ENCODE assay signal across 21 cellular contexts in genomic region chr5:173518856-173519255, GRCh38.
A peak's percentile ranks its signal among the peaks of the same experiment; 100 is the strongest.
DNase-seq lines count a peak whose midpoint lies in the region; ATAC-seq, FAIRE-seq and TF ChIP-seq lines count a peak whose summit lies in the region.
"Had no signal": no experiment of that assay in that cellular context is flagged by ENCODE, and none has a peak within 500 bp of the region (broad histone marks: within the 10 kb centered on the region; RNA-seq: fewer than 3 reads in every experiment).

No MANE protein-coding gene starts in this region.

- H3K4me1 ChIP-seq in H9 (ENCODE audit: insufficient read depth, low read length) (no peaks in the 10 kb centered on the region; the same call in 1 of the 2 replicates), H1 (replicated peaks in 1 of 4; ENCODE audit: control insufficient read depth in 3 of 4, insufficient read depth in 4 of 4, low read length in 3 of 4) (peaks cover 0 to 9% (median 0%) of the 10 kb centered on the region in 4 experiments; a peak in 1 of 7 replicates), osteoblast (ENCODE audit: insufficient read depth, low read length) (peaks cover 10% of the 10 kb centered on the region), ascending aorta (no peaks in the 10 kb centered on the region)
- H3K4me1 ChIP-seq: A549, Caco-2 had no signal

- TF ChIP-seq POLR2A in H1 (IDR thresholded peaks at IDR 0.05; ENCODE audit: control extremely low read depth in 1 of 2, low read depth in 2 of 2, low read length in 2 of 2): no peak

- no peaks in the 10 kb centered on the region for H3K27me3 ChIP-seq in H9 (ENCODE audit: insufficient read depth, low read length)
- H3K27me3 ChIP-seq in H1 (replicated peaks in 1 of 4; ENCODE audit: control insufficient read depth in 3 of 4, extremely low read depth in 1 of 4, insufficient read depth in 3 of 4, low read length in 3 of 4): no peaks in the 10 kb centered on the region
- H3K27me3 ChIP-seq in osteoblast (ENCODE audit: insufficient read depth, low read length): no peaks in the 10 kb centered on the region
- H3K27me3 ChIP-seq in ascending aorta: no peaks in the 10 kb centered on the region
- H3K27me3 ChIP-seq: BLaER1 treated with 17β-estradiol and CSF1 and Interleukin-3, amounts not matched to agents 10 nM and 100 nM had no signal

- H3K9ac ChIP-seq in H9 (ENCODE audit: extremely low read depth, insufficient read length, low read length): no peak overlapping the region
- no peak overlapping the region for H3K9ac ChIP-seq in H1 (replicated peaks in 1 of 4; ENCODE audit: extremely low read depth in 1 of 4, low read depth in 3 of 4, low read length in 3 of 4)
- H3K9ac ChIP-seq: BLaER1 treated with 17β-estradiol and CSF1 and Interleukin-3, amounts not matched to agents 10 nM and 100 nM had no signal

- no peak overlapping the region for H2BK15ac ChIP-seq in H9 (ENCODE audit: low read depth, low read length)
- H2BK15ac ChIP-seq in H1 (ENCODE audit: low read length): 0 out of 2 replicates have a peak overlapping the region, but pooled peaks have one; percentile 4

- TF ChIP-seq RAD21 in H1 (IDR thresholded peaks at IDR 0.05 in 1 of 2, conservative IDR thresholded peaks at IDR 0.05 in 1 of 2; ENCODE audit: low read depth in 2 of 2, low read length in 2 of 2): no peak

- H2AK5ac ChIP-seq in H9 (ENCODE audit: insufficient read length, low read length) (no peak overlapping the region), H1 (ENCODE audit: low read depth, low read length) (0 out of 2 replicates have a peak overlapping the region, but pooled peaks have one; percentile 33)

- H3K9me3 Mint-ChIP-seq in H9: peaks cover 27 to 29% of the 10 kb centered on the region in 2 experiments

- no peak for TF ChIP-seq EP300 in H1 (IDR thresholded peaks at IDR 0.05; ENCODE audit: borderline replicate concordance in 1 of 2, low read depth in 2 of 2, low read length in 2 of 2)

- no peak overlapping the region for H2BK12ac ChIP-seq in H9 (ENCODE audit: insufficient read length, low read depth, low read length)
- H2BK12ac ChIP-seq in H1 (ENCODE audit: low read depth, low read length): peak overlapping the region; percentile 45; the same call in 1 of the 2 replicates

- H3K79me2 ChIP-seq in H9 (ENCODE audit: insufficient read depth, low read length) (no peaks in the 10 kb centered on the region), H1 (ENCODE audit: control insufficient read depth in 1 of 2, insufficient read depth in 2 of 2, low read length in 2 of 2) (no peaks in the 10 kb centered on the region), osteoblast (ENCODE audit: insufficient read depth, low read length) (no peaks in the 10 kb centered on the region)

- H4K91ac ChIP-seq in H9 (ENCODE audit: insufficient read length, low read depth, low read length): no peak overlapping the region
- H4K91ac ChIP-seq in H1 (replicated peaks; ENCODE audit: insufficient read length, low read length): no peak overlapping the region

- H3K4ac ChIP-seq in H9 (ENCODE audit: low read depth, low read length) (no peak overlapping the region), H1 (replicated peaks; ENCODE audit: insufficient read length, low read depth, low read length) (no peak overlapping the region)

- H3K18ac ChIP-seq in H9 (ENCODE audit: insufficient read length, low read depth, low read length) (peak overlapping the region; percentile 37), H1 (ENCODE audit: extremely low read depth, low read length) (peak overlapping the region; percentile 15; the same call in 1 of the 2 replicates)

- peaks cover 16 to 24% of the 10 kb centered on the region in 2 experiments for H3K4me1 Mint-ChIP-seq in H9
- H3K4me1 Mint-ChIP-seq: B cell had no signal

- H2BK5ac ChIP-seq in H9 (ENCODE audit: insufficient read length, low read length): no peak overlapping the region
- H2BK5ac ChIP-seq in H1 (ENCODE audit: low read depth, low read length): peak overlapping the region; percentile 54; the same call in 1 of the 2 replicates

- no peak overlapping the region for H2BK120ac ChIP-seq in H9 (ENCODE audit: low read depth, low read length, poor library complexity, severe bottlenecking)
- no peak overlapping the region for H2BK120ac ChIP-seq in H1 (replicated peaks; ENCODE audit: low read depth, low read length)

- TF ChIP-seq CTCF in H9 (conservative IDR thresholded peaks at IDR 0.05) (no peak), H1 (IDR thresholded peaks at IDR 0.05; ENCODE audit: control extremely low read depth in 1 of 3, insufficient read depth in 1 of 3, low read depth in 1 of 3, low read length in 3 of 3) (no peak), osteoblast (IDR thresholded peaks at IDR 0.05; ENCODE audit: extremely low read depth, low read depth, low read length) (no peak), ascending aorta (IDR thresholded peaks at IDR 0.05) (no peak)

- H3K14ac ChIP-seq in H9 (ENCODE audit: insufficient read depth, low read length) (peak overlapping the region; percentile 26; the same call in 1 of the 2 replicates), H1 (ENCODE audit: insufficient read length) (no peak overlapping the region)

- H2BK20ac ChIP-seq in H9 (ENCODE audit: low read depth, low read length, poor library complexity, severe bottlenecking): no peak overlapping the region
- H2BK20ac ChIP-seq in H1 (ENCODE audit: low read length): peak overlapping the region; percentile 29; the same call in 1 of the 2 replicates

- DNase-seq in H9 (no peak), H1 (ENCODE audit: low read depth in 1 of 2, low spot score in 2 of 2) (no peak), osteoblast (ENCODE audit: insufficient read length, low spot score, missing footprints) (peak; percentile 14), ascending aorta (ENCODE audit: low spot score in 2 of 2) (no peak)
- DNase-seq: AML-193; Caco-2; Calu3; CD4-positive, alpha-beta T cell; CD8-positive, alpha-beta T cell; DMS79 treated with DMSO at 0.1 percent for 48 hours; GF-D8 had no signal

- H3K36me3 Mint-ChIP-seq in H9 (ENCODE audit: insufficient read depth in 1 of 3, low read depth in 3 of 3): peaks cover 3 to 26% (median 8%) of the 10 kb centered on the region in 3 experiments; a peak in 5 of 7 replicates
- H3K36me3 Mint-ChIP-seq: CD8-positive, alpha-beta T cell had no signal

- POLR2A ChIA-PET in H1 (lab: Charles Lee; ENCODE audit: partially characterized antibody): interaction anchor here (1.2 kb wide), 1 partner anchor 26 kb away, joined by 3 read pairs; no protein-coding TSS in a partner anchor

- intact Hi-C loops in ascending aorta (cut with DNase I): no loop called here

- H3K27ac Mint-ChIP-seq in H9: peak overlapping the region in 1 of 3 experiments; percentile 44; a peak in 1 of 7 replicates
- H3K27ac Mint-ChIP-seq: B cell; CD4-positive, alpha-beta T cell; CD8-positive, alpha-beta T cell had no signal

- no peaks in the 10 kb centered on the region for H3K36me3 ChIP-seq in H1 (ENCODE audit: control insufficient read depth in 2 of 4, insufficient read depth in 4 of 4, low read length in 3 of 4)
- H3K36me3 ChIP-seq in osteoblast (ENCODE audit: insufficient read depth, low read length): no peaks in the 10 kb centered on the region
- no peaks in the 10 kb centered on the region for H3K36me3 ChIP-seq in ascending aorta
- H3K36me3 ChIP-seq: BLaER1 treated with 17β-estradiol and CSF1 and Interleukin-3, amounts not matched to agents 10 nM and 100 nM had no signal

- H2AFZ ChIP-seq in H9 (ENCODE audit: low read length): no peak overlapping the region
- no peak overlapping the region for H2AFZ ChIP-seq in H1 (ENCODE audit: low read length)
- H2AFZ ChIP-seq in osteoblast (ENCODE audit: low read length): no peak overlapping the region

- H3K4me2 ChIP-seq in H9 (ENCODE audit: insufficient read depth, insufficient read length, low read length) (no peak overlapping the region), H1 (ENCODE audit: insufficient read depth in 1 of 2, low read depth in 2 of 2, low read length in 2 of 2) (no peak overlapping the region; a peak in 1 of 4 replicates), osteoblast (ENCODE audit: insufficient read depth, low read length) (no peak overlapping the region)
- H3K4me2 ChIP-seq: A549; BLaER1 treated with 17β-estradiol and CSF1 and Interleukin-3, amounts not matched to agents 10 nM and 100 nM had no signal

- FAIRE-seq in H1 (lab: Jason Lieb, UNC): no peak
- FAIRE-seq: D721Med, G401.6, GM12891, GM19239 had no signal

- no peak overlapping the region for H3K4me3 ChIP-seq in H1 (ENCODE audit: extremely low read depth in 1 of 4, insufficient read depth in 2 of 4, low read depth in 3 of 4, low read length in 4 of 4)
- H3K4me3 ChIP-seq in osteoblast (ENCODE audit: insufficient read depth, low read length): no peak overlapping the region
- no peak overlapping the region for H3K4me3 ChIP-seq in ascending aorta
- H3K4me3 ChIP-seq: A549; BLaER1 treated with 17β-estradiol and CSF1 and Interleukin-3, amounts not matched to agents 10 nM and 100 nM had no signal

- ATAC-seq in HG03520 (IDR thresholded peaks at IDR 0.05; ENCODE audit: unreplicated experiment): no peak
- ATAC-seq: A549; CD8-positive, alpha-beta T cell had no signal

- H4K20me1 ChIP-seq in H9 (ENCODE audit: control insufficient read depth, insufficient read depth, insufficient read length): no peaks in the 10 kb centered on the region
- no peaks in the 10 kb centered on the region for H4K20me1 ChIP-seq in H1 (replicated peaks in 1 of 2; ENCODE audit: control insufficient read depth in 1 of 2, insufficient read depth in 2 of 2, low read length in 2 of 2)
- H4K20me1 ChIP-seq in osteoblast (ENCODE audit: insufficient read depth, low read length): no peaks in the 10 kb centered on the region
- H4K20me1 ChIP-seq: BLaER1 treated with 17β-estradiol and CSF1 and Interleukin-3, amounts not matched to agents 10 nM and 100 nM had no signal

- H3K27me3 Mint-ChIP-seq in H9 (ENCODE audit: low read depth): no peaks in the 10 kb centered on the region

- H3K79me1 ChIP-seq in H9 (ENCODE audit: insufficient read depth, low read depth, low read length, poor library complexity, severe bottlenecking) (no peaks in the 10 kb centered on the region), H1 (ENCODE audit: low read depth, low read length) (no peaks in the 10 kb centered on the region)

- no peak overlapping the region for H3T11ph ChIP-seq in H9 (ENCODE audit: low read length)

- H3K23me2 ChIP-seq in H9 (ENCODE audit: insufficient read length, low read depth, low read length, poor library complexity, severe bottlenecking) (no peaks in the 10 kb centered on the region), H1 (ENCODE audit: low read depth, low read length) (no peaks in the 10 kb centered on the region)

- H4K8ac ChIP-seq in H9 (replicated peaks; ENCODE audit: insufficient read length, low read depth, low read length) (no peak overlapping the region), H1 (ENCODE audit: extremely low read depth, insufficient read depth, low read length) (no peak overlapping the region)

- H3K4me3 Mint-ChIP-seq in H9: no peak overlapping the region
- H3K4me3 Mint-ChIP-seq: B cell; CD4-positive, alpha-beta T cell; CD8-positive, alpha-beta T cell had no signal

- no CpG with 5 or more reads among the region's 6 CpGs for WGBS in H9 (ENCODE audit: extremely low coverage, insufficient read length, low lambda C conversion rate)
- WGBS in H1 (ENCODE audit: extremely low coverage in 1 of 2, insufficient coverage in 1 of 2, insufficient read length in 1 of 2, insufficient replicate concordance in 2 of 2, low coverage in 1 of 2, low lambda C conversion rate in 2 of 2, missing lambda C conversion rate in 1 of 2), 2 experiments: 90% methylated on average over 6 of the region's 6 CpGs; no CpG with 5 or more reads in 1 of the 2 experiments

- CTCF ChIA-PET in H1 (lab: Charles Lee; ENCODE audit: partially characterized antibody): interaction anchor here (1.0 to 2.3 kb wide), 4 partner anchors 12 to 63 kb away, joined by 3 to 16 read pairs (median 4); no protein-coding TSS in a partner anchor

- no peak overlapping the region for H3K27ac ChIP-seq in H9 (ENCODE audit: insufficient read length, low read depth, low read length)
- H3K27ac ChIP-seq in H1 (ENCODE audit: low read depth, low read length): no peak overlapping the region
- no peak overlapping the region for H3K27ac ChIP-seq in osteoblast (ENCODE audit: low read depth, low read length)
- no peak overlapping the region for H3K27ac ChIP-seq in ascending aorta
- H3K27ac ChIP-seq: 22Rv1; A549; BLaER1 treated with 17β-estradiol and CSF1 and Interleukin-3, amounts not matched to agents 10 nM and 100 nM; C4-2B had no signal

- H4K5ac ChIP-seq in H9 (ENCODE audit: insufficient read length, low read depth, low read length): no peak overlapping the region
- no peak overlapping the region for H4K5ac ChIP-seq in H1 (ENCODE audit: insufficient read length, low read depth, low read length)

- H3K23ac ChIP-seq in H9 (ENCODE audit: insufficient read length, low read depth, low read length) (no peak overlapping the region), H1 (ENCODE audit: insufficient read length) (no peak overlapping the region)

- H3K56ac ChIP-seq in H9 (ENCODE audit: insufficient read length, low read depth, low read length): no peak overlapping the region
- H3K56ac ChIP-seq in H1 (replicated peaks; ENCODE audit: insufficient read length, low read depth, low read length): no peak overlapping the region

- H3K9me3 ChIP-seq in H9 (ENCODE audit: control insufficient read depth, low read depth, low read length): no peaks in the 10 kb centered on the region
- H3K9me3 ChIP-seq in H1 (ENCODE audit: insufficient read depth in 2 of 2, low read depth in 1 of 2, low read length in 1 of 2): no peaks in the 10 kb centered on the region
- no peaks in the 10 kb centered on the region for H3K9me3 ChIP-seq in osteoblast (ENCODE audit: low read depth, low read length)
- H3K9me3 ChIP-seq in ascending aorta: no peaks in the 10 kb centered on the region
